Comparison of ENCODE assay signal across 8 cellular contexts in the genomic region with DNA sequence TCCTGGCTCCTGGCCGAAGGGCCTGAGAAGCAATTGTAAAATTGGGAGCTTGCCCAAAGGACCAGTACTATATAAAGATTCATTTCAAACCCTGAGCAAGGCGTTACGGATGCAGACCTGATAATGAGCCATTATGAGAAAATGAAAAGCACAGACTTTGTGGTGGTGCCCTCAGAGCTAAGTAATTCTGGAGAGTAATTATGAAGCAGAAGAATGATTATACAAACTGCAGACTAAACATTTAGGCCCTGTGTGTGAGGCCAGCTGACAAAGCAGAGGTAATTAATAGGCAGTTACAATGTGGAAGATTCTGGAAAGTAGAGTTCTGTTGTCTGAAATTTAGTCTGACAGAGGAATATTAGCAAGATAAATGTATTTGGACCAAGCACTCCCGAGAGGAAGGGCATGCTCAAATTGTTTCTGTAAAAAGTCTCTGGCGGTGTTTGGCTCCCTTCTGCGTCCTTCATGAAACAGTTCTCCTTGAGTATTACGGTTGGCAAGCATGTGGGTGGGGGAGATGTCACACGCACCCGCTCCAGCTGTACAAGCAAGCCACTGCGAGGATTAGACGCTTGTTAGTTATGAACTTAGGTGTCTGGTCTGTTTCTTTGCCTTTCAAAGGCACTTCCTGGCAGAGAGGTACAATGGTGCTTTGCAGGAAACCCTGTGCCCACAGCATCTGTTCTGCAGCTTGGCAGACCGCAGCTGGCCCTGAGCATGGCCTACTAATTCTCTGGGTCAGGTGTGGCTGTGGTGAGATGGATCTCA. TPM values are rescaled to one million over a fixed set of nuclear protein-coding genes. Genes with fewer than 3 reads are reported as not detected.
DNase-seq lines count a peak whose midpoint lies in the region; ATAC-seq and TF ChIP-seq lines count a peak whose summit lies in the region.

No MANE protein-coding gene starts in this region.

- peak overlapping the region; percentile 74 for H3K27ac Mint-ChIP-seq in activated T-helper 2 cell treated with anti-CD3 and anti-CD28 coated beads, Interferon-gamma antibody, Interleukin-2, Interleukin-4, amounts not matched to agents 10 μg/mL and 5 μg/mL and 100 μg/mL, durations not matched to agents 14 hours and 24 hours and 36 hours

- no peaks in the 10 kb centered on the region for H3K9me3 ChIP-seq in uterus

- H3K4me3 ChIP-seq in uterus = no peak overlapping the region

- ATAC-seq in GM19023 (IDR thresholded peaks at IDR 0.05; ENCODE audit: unreplicated experiment) (peak; percentile 39), HG02973 (IDR thresholded peaks at IDR 0.05; ENCODE audit: unreplicated experiment) (no peak)

- intact Hi-C loops in activated T-helper 2 cell treated with anti-CD3 and anti-CD28 coated beads, Interferon-gamma antibody, Interleukin-2, Interleukin-4, amounts not matched to agents 10 μg/mL and 5 μg/mL and 100 μg/mL, durations not matched to agents 14 hours and 24 hours and 36 hours (cut with micrococcal nuclease) = loop anchor here (10.0 kb wide), 1 partner anchor 251 kb away; no protein-coding TSS in a partner anchor
- intact Hi-C loops in uterus (cut with DNase I; ENCODE audit: low total_unique reads) = no loop called here

- no peaks in the 10 kb centered on the region for H3K36me3 ChIP-seq in uterus

- no peaks in the 10 kb centered on the region for H3K36me3 Mint-ChIP-seq in activated T-helper 2 cell treated with anti-CD3 and anti-CD28 coated beads, Interferon-gamma antibody, Interleukin-2, Interleukin-4, amounts not matched to agents 10 μg/mL and 5 μg/mL and 100 μg/mL, durations not matched to agents 14 hours and 24 hours and 36 hours (ENCODE audit: low read depth)

- H3K4me1 Mint-ChIP-seq in activated T-helper 2 cell treated with anti-CD3 and anti-CD28 coated beads, Interferon-gamma antibody, Interleukin-2, Interleukin-4, amounts not matched to agents 10 μg/mL and 5 μg/mL and 100 μg/mL, durations not matched to agents 14 hours and 24 hours and 36 hours (ENCODE audit: low read depth) = peaks cover 48% of the 10 kb centered on the region

- peak overlapping the region; percentile 67 to 68 for H3K27ac ChIP-seq in uterus

- no peak overlapping the region for H3K4me3 Mint-ChIP-seq in activated T-helper 2 cell treated with anti-CD3 and anti-CD28 coated beads, Interferon-gamma antibody, Interleukin-2, Interleukin-4, amounts not matched to agents 10 μg/mL and 5 μg/mL and 100 μg/mL, durations not matched to agents 14 hours and 24 hours and 36 hours (ENCODE audit: low read depth)

- no peaks in the 10 kb centered on the region for H3K27me3 Mint-ChIP-seq in activated T-helper 2 cell treated with anti-CD3 and anti-CD28 coated beads, Interferon-gamma antibody, Interleukin-2, Interleukin-4, amounts not matched to agents 10 μg/mL and 5 μg/mL and 100 μg/mL, durations not matched to agents 14 hours and 24 hours and 36 hours (ENCODE audit: low read depth)

- DNase-seq in LHCN-M2 (ENCODE audit: low read depth) = peak; percentile 66
- no peak for DNase-seq in activated T-helper 2 cell treated with anti-CD3 and anti-CD28 coated beads, Interferon-gamma antibody, Interleukin-2, Interleukin-4, amounts not matched to agents 10 μg/mL and 5 μg/mL and 100 μg/mL, durations not matched to agents 14 hours and 24 hours and 36 hours (ENCODE audit: low spot score)
- DNase-seq in myocyte (ENCODE audit: low read depth) = peak; percentile 82
- DNase-seq in uterus = peak in 1 of 2 donors; percentile 49
- DNase-seq in NK-92 treated with Interleukin-12 subunit alpha and Interleukin-12 subunit beta, amount 100 ng/mL, for 24 hours (lab: John Stamatoyannopoulos, UW) = no peak
- no peak for DNase-seq in medulla oblongata (ENCODE audit: extremely low spot score)

- H3K4me1 ChIP-seq in uterus = no peaks in the 10 kb centered on the region

- no peak for TF ChIP-seq POLR2A in uterus (IDR thresholded peaks at IDR 0.05)

- TF ChIP-seq CTCF in uterus (IDR thresholded peaks at IDR 0.05) = no peak

- no peaks in the 10 kb centered on the region for H3K27me3 ChIP-seq in uterus

- no peaks in the 10 kb centered on the region for H3K9me3 Mint-ChIP-seq in activated T-helper 2 cell treated with anti-CD3 and anti-CD28 coated beads, Interferon-gamma antibody, Interleukin-2, Interleukin-4, amounts not matched to agents 10 μg/mL and 5 μg/mL and 100 μg/mL, durations not matched to agents 14 hours and 24 hours and 36 hours

RNA-seq across cellular contexts. Expression of a gene that starts 45.5 kb away (rescaled TPM):
- total RNA-seq in LHCN-M2 (2014; rRNA removed) = 230 and 308 TPM in 2 replicates
- 222 TPM for polyA plus RNA-seq in LHCN-M2 (2012)
- 8.6 and 9.8 TPM in 2 replicates for total RNA-seq in activated T-helper 2 cell treated with anti-CD3 and anti-CD28 coated beads, Interferon-gamma antibody, Interleukin-2, Interleukin-4, amounts not matched to agents 10 μg/mL and 5 μg/mL and 100 μg/mL, durations not matched to agents 14 hours and 24 hours and 36 hours
- 149 and 184 TPM in 2 replicates for total RNA-seq in myocyte
- 161 TPM for polyA plus RNA-seq in myocyte (2012)
- 10 to 100 TPM; 24.7 to 93.0 (median 57.3) TPM for total RNA-seq in uterus

Comparison
In these comparisons a context has a peak if more than half of its experiments do, and no peak if none do; other contexts are left out.
1. DNase-seq: peak in LHCN-M2 (single experiment) and myocyte (single experiment); none in activated T-helper 2 cell treated with anti-CD3 and anti-CD28 coated beads, Interferon-gamma antibody, Interleukin-2, Interleukin-4, amounts not matched to agents 10 μg/mL and 5 μg/mL and 100 μg/mL, durations not matched to agents 14 hours and 24 hours and 36 hours (single experiment), NK-92 treated with Interleukin-12 subunit alpha and Interleukin-12 subunit beta, amount 100 ng/mL, for 24 hours (single experiment) and medulla oblongata (single experiment).